Comparison of ENCODE assay signal across 8 cellular contexts in the genomic region with DNA sequence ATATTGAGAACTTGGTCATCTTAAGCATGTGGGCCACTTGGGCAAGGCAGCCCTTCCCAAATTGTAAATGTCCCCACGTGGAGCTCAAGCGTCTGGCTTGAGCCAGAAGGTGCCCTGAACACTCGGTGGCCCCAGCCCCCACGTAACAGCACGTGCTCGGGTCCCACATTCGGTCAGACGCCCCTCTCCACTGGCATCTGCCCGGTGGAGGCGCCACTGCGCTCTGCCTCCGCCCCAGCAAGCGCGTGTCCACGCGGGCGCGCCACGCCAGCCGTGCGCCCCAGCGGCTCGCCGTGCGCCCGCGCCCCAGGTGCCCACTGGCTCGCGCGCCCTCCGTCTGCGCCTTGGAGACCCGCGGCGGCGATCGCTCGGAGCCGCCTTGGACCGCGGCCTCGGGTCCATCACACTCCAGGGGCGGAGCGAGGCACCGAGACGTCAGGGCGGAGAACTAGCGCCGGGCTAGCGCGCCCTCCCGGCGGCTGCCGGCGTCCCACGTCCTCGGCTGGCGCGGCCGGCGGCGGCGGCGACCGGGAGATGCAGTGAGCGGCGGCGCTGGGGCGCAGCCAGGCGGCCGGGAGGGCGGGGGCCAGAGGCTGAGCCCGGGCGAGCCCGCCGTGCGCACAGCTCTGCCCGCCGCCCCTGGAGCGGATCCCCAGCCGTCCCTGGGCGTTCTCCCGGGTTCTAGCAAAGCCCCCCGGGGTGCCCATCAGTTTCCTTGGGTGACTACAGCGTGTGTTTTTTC. TPM values are rescaled to one million over a fixed set of nuclear protein-coding genes. Genes with fewer than 3 reads are reported as not detected.
DNase-seq lines count a peak whose midpoint lies in the region; ATAC-seq and TF ChIP-seq lines count a peak whose summit lies in the region.

PALM2AKAP2 (plus strand) TSS at position 488 of the 742 bp plus-strand sequence. CDS start 291 bp downstream, outside the sequence.

- H3K9me3 ChIP-seq in muscle layer of colon (ENCODE audit: low read length): no peaks in the 10 kb centered on the region

- H3K36me3 ChIP-seq in muscle layer of colon (ENCODE audit: insufficient read depth, low read length): no peaks in the 10 kb centered on the region

- H3K27me3 Mint-ChIP-seq in activated naive CD4-positive, alpha-beta T cell treated with anti-CD3 and anti-CD28 coated beads for 36 hours (ENCODE audit: low read depth): peaks cover 27% of the 10 kb centered on the region

- intact Hi-C loops in activated naive CD4-positive, alpha-beta T cell treated with anti-CD3 and anti-CD28 coated beads for 36 hours (cut with micrococcal nuclease): no loop called here

- no peak within 1 kb of the TSS for H3K27ac Mint-ChIP-seq in activated naive CD4-positive, alpha-beta T cell treated with anti-CD3 and anti-CD28 coated beads for 36 hours

- H3K9ac ChIP-seq in muscle layer of colon (ENCODE audit: low read length): no peak within 1 kb of the TSS

- H3K4me1 Mint-ChIP-seq in activated naive CD4-positive, alpha-beta T cell treated with anti-CD3 and anti-CD28 coated beads for 36 hours (ENCODE audit: low read depth): peaks cover 4% of the 10 kb centered on the region

- peak within 1 kb of the TSS; percentile 45 to 55 for H3K4me3 ChIP-seq in muscle layer of colon (ENCODE audit: low read depth in 1 of 2, low read length in 2 of 2)

- H3K4me3 Mint-ChIP-seq in activated naive CD4-positive, alpha-beta T cell treated with anti-CD3 and anti-CD28 coated beads for 36 hours: no peak within 1 kb of the TSS

- CTCF ChIA-PET in activated naive CD4-positive, alpha-beta T cell treated with anti-CD3 and anti-CD28 coated beads for 36 hours (lab: Charles Lee): no interaction called here
- CTCF ChIA-PET in RWPE1 (lab: Yijun Ruan, JAX): interaction anchor here (0.6 to 1.1 kb wide), 5 partner anchors 38 to 437 kb away, joined by 3 to 5 read pairs (median 3); no protein-coding TSS in a partner anchor

- ATAC-seq in HG03469 (IDR thresholded peaks at IDR 0.05; ENCODE audit: unreplicated experiment): no peak
- no peak for ATAC-seq in HG02970 (IDR thresholded peaks at IDR 0.05; ENCODE audit: low FRiP score, unreplicated experiment)

- H3K27ac ChIP-seq in RWPE1 (peak within 1 kb of the TSS; percentile 71), muscle layer of colon (ENCODE audit: low read depth, low read length) (no peak within 1 kb of the TSS)

- H3K36me3 Mint-ChIP-seq in activated naive CD4-positive, alpha-beta T cell treated with anti-CD3 and anti-CD28 coated beads for 36 hours (ENCODE audit: low read depth): no peaks in the 10 kb centered on the region

- H3K27me3 ChIP-seq in muscle layer of colon (ENCODE audit: control insufficient read depth in 1 of 2, insufficient read depth in 2 of 2, low read length in 2 of 2): no peaks in the 10 kb centered on the region

- POLR2A ChIA-PET in RWPE1 (lab: Yijun Ruan, JAX; ENCODE audit: low non-redundant PET): no interaction called here

- H3K4me1 ChIP-seq in muscle layer of colon (ENCODE audit: insufficient read depth, low read length): peaks cover 9% of the 10 kb centered on the region

- TF ChIP-seq CTCF in RWPE1 (conservative IDR thresholded peaks at IDR 0.05; ENCODE audit: low read depth): peak; percentile 92

- DNase-seq in activated naive CD4-positive, alpha-beta T cell treated with anti-CD3 and anti-CD28 coated beads for 36 hours: peak; percentile 4
- DNase-seq in activated naive CD4-positive, alpha-beta T cell treated with Interleukin-2 at 50 U/mL for 16 hours: no peak
- DNase-seq in RWPE1 (ENCODE audit: low spot score) (peak; percentile 82), fibroblast of peridontal ligament (ENCODE audit: extremely low read depth) (peak; percentile 47), Kasumi-1 (lab: John Stamatoyannopoulos, UW) (no peak)

- H3K9me3 Mint-ChIP-seq in activated naive CD4-positive, alpha-beta T cell treated with anti-CD3 and anti-CD28 coated beads for 36 hours: no peaks in the 10 kb centered on the region

RNA-seq across cellular contexts. Expression of gene PALM2AKAP2, which starts in this region (rescaled TPM):
- total RNA-seq in activated naive CD4-positive, alpha-beta T cell treated with anti-CD3 and anti-CD28 coated beads for 36 hours: 1 to 10 TPM; 2.4 to 2.8 TPM

Comparison
In these comparisons a context has a peak if more than half of its experiments do, and no peak if none do; other contexts are left out.
1. DNase-seq: peak in activated naive CD4-positive, alpha-beta T cell treated with anti-CD3 and anti-CD28 coated beads for 36 hours (single experiment), RWPE1 (single experiment) and fibroblast of peridontal ligament (single experiment); none in activated naive CD4-positive, alpha-beta T cell treated with Interleukin-2 at 50 U/mL for 16 hours (single experiment) and Kasumi-1 (0 of 2).